Comparison of ENCODE assay signal across 13 cellular contexts in the genomic region with DNA sequence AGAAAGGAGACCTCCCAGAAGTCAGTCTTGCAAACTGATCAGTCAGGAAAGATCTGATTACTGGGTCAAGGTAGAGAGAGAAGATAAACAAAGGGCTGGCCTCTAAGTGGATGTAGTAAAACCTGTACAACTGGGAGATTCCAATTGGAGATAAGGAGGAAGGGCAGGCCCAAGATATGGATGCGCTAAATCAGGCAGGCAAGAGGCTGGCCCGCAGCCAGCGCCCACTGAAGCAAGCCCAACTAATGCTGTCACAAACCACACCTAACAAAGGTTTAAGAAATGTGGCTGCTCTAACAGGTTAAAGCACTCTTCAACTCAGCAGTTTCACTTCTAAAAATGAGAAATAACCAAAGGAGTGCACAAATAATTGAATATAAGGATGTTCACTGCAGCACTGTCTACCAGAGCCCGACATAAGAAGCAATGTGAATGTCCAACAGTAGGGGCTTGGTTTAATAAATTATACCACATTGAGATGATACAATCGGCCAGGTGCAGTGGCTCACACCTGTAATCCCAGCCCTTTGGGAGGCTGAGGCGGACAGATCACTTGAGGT. TPM values are rescaled to one million over a fixed set of nuclear protein-coding genes. Genes with fewer than 3 reads are reported as not detected.
DNase-seq lines count a peak whose midpoint lies in the region; ATAC-seq and TF ChIP-seq lines count a peak whose summit lies in the region.
"Had no signal": no experiment of that assay in that cellular context is flagged by ENCODE, and none has a peak within 500 bp of the region (broad histone marks: within the 10 kb centered on the region; RNA-seq: fewer than 3 reads in every experiment).

No MANE protein-coding gene starts in this region.

- no peak for TF ChIP-seq EP300 in SK-N-SH (IDR thresholded peaks at IDR 0.05; ENCODE audit: borderline replicate concordance in 1 of 2, low read depth in 1 of 2, low read length in 1 of 2)
- no peak for TF ChIP-seq EP300 in transverse colon (IDR thresholded peaks at IDR 0.05; ENCODE audit: low read depth)

- no peak for TF ChIP-seq POLR2A in esophagus squamous epithelium (IDR thresholded peaks at IDR 0.05)
- TF ChIP-seq POLR2A in transverse colon (IDR thresholded peaks at IDR 0.05), result peak; percentile 24

- H3K79me2 ChIP-seq in SK-N-SH (ENCODE audit: insufficient read depth), result peaks cover 68% of the 10 kb centered on the region

- 95% methylated on average over 6 of the region's 6 CpGs for WGBS in SK-N-SH (ENCODE audit: low lambda C conversion rate)
- 35 to 48% methylated on average over 6 of the region's 6 CpGs for WGBS in esophagus squamous epithelium, 2 donors
- WGBS in transverse colon (ENCODE audit: low coverage in 1 of 2), 2 donors, result 28 to 48% methylated on average over 2 to 6 of the region's 6 CpGs

- no peak overlapping the region for H2AFZ ChIP-seq in SK-N-SH (ENCODE audit: low read depth)

- peaks cover 9% of the 10 kb centered on the region for H3F3A ChIP-seq in SK-N-SH (replicated peaks; ENCODE audit: insufficient read depth)

- H3K4me1 ChIP-seq in SK-N-SH (ENCODE audit: control insufficient read depth in 1 of 2, insufficient read depth in 2 of 2, low read depth in 1 of 2, low read length in 1 of 2), result peaks cover 14 to 24% of the 10 kb centered on the region in 2 experiments; a peak in 2 of 4 replicates
- peaks cover 38 to 91% (median 66%) of the 10 kb centered on the region in 3 donors for H3K4me1 ChIP-seq in esophagus squamous epithelium
- H3K4me1 ChIP-seq in transverse colon, result peaks cover 34 to 90% (median 57%) of the 10 kb centered on the region in 4 donors

- DNase-seq in SK-N-SH, result peak; percentile 13
- peak; percentile 75 for DNase-seq in NCI-H510A treated with DMSO at 0.1 percent for 48 hours (lab: John Stamatoyannopoulos, UW)
- DNase-seq in esophagus squamous epithelium (lab: John Stamatoyannopoulos, UW), result no peak
- peak; percentile 82 for DNase-seq in transverse colon
- DNase-seq in brain microvascular endothelial cell, result no peak
- DNase-seq: activated naive CD8-positive, alpha-beta T cell treated with anti-CD3 and anti-CD28 coated beads for 36 hours; MG63; nucleus accumbens; uterus had no signal

- H3K27ac ChIP-seq in SK-N-SH (ENCODE audit: low read depth in 2 of 2, low read length in 1 of 2) (no peak overlapping the region), esophagus squamous epithelium (peak overlapping the region; percentile 72 to 98 (median 94)), transverse colon (peak overlapping the region; percentile 79 to 80 (median 80)), brain microvascular endothelial cell (no peak overlapping the region)
- H3K27ac ChIP-seq: uterus had no signal

- H4K20me1 ChIP-seq in SK-N-SH (ENCODE audit: insufficient read depth), result no peaks in the 10 kb centered on the region; the same call in 1 of the 2 replicates

- no peak for ATAC-seq in SK-N-SH treated with all-trans-retinoic acid at 6 μM for 48 hours
- no peak for ATAC-seq in GM21723 (IDR thresholded peaks at IDR 0.05; ENCODE audit: unreplicated experiment)
- no peak for ATAC-seq in HG02588 (IDR thresholded peaks at IDR 0.05; ENCODE audit: unreplicated experiment)
- ATAC-seq: activated CD4-positive, CD25-positive, alpha-beta regulatory T cell treated with anti-CD3 and anti-CD28 coated beads, Interleukin-2, amount 50 U/mL, for 24 hours had no signal

- intact Hi-C loops in esophagus squamous epithelium (cut with DNase I), result no loop called here
- intact Hi-C loops in transverse colon (cut with DNase I; ENCODE audit: low total_unique reads), result no loop called here

- CTCF ChIA-PET in SK-N-SH (lab: Yijun Ruan, JAX), result interaction anchor here (0.6 to 13.1 kb wide), 3 partner anchors 21 to 371 kb away, joined by 3 to 91 read pairs (median 6); no protein-coding TSS in a partner anchor

- no peaks in the 10 kb centered on the region for H3K9me3 ChIP-seq in SK-N-SH
- no peaks in the 10 kb centered on the region for H3K9me3 ChIP-seq in esophagus squamous epithelium
- no peaks in the 10 kb centered on the region for H3K9me3 ChIP-seq in transverse colon
- H3K9me3 ChIP-seq: MG63, uterus had no signal

- TF ChIP-seq CTCF in SK-N-SH (IDR thresholded peaks at IDR 0.05) (no peak), esophagus squamous epithelium (IDR thresholded peaks at IDR 0.05) (no peak), transverse colon (IDR thresholded peaks at IDR 0.05) (peak in 1 of 5 experiments; percentile 11), brain microvascular endothelial cell (IDR thresholded peaks at IDR 0.05; ENCODE audit: low read depth, low read length, missing control alignments) (no peak)

- in situ Hi-C loops in transverse colon (cut with MboI; ENCODE audit: low pct_ligation_motif_present in 1 of 4, low pct_unique_long_range_greater_than_20kb in 1 of 4, low sequenced_read_pairs in 3 of 4) (loop anchor here in 1 of 4 donors (10.0 kb wide), 1 partner anchor 71 kb away; no protein-coding TSS in a partner anchor), brain microvascular endothelial cell (cut with HindIII; ENCODE audit: low pct_ligation_motif_present, low sequenced_read_pairs) (no loop called here)

- no peak overlapping the region for H3K4me2 ChIP-seq in SK-N-SH

- H3K36me3 ChIP-seq in SK-N-SH (replicated peaks in 1 of 2; ENCODE audit: control insufficient read depth in 1 of 2, insufficient read depth in 2 of 2, low read length in 1 of 2) (no peaks in the 10 kb centered on the region), esophagus squamous epithelium (peaks cover 0 to 32% (median 0%) of the 10 kb centered on the region in 3 donors), transverse colon (no peaks in the 10 kb centered on the region), brain microvascular endothelial cell (replicated peaks) (no peaks in the 10 kb centered on the region)
- H3K36me3 ChIP-seq: MG63, uterus had no signal

- no peak overlapping the region for H3K9ac ChIP-seq in SK-N-SH

- H3K9me2 ChIP-seq in SK-N-SH, result no peaks in the 10 kb centered on the region

- H3K4me3 ChIP-seq in SK-N-SH (ENCODE audit: low read depth in 2 of 2, low read length in 1 of 2) (no peak overlapping the region), esophagus squamous epithelium (peak overlapping the region in 1 of 4 donors; percentile 12), transverse colon (no peak overlapping the region), brain microvascular endothelial cell (ENCODE audit: low read depth, low read length) (no peak overlapping the region)
- H3K4me3 ChIP-seq: MG63, uterus had no signal

- POLR2A ChIA-PET in SK-N-SH (lab: Yijun Ruan, JAX), result no interaction called here

- H3K27me3 ChIP-seq in SK-N-SH (ENCODE audit: insufficient read depth) (no peaks in the 10 kb centered on the region), esophagus squamous epithelium (no peaks in the 10 kb centered on the region), transverse colon (no peaks in the 10 kb centered on the region), brain microvascular endothelial cell (replicated peaks) (no peaks in the 10 kb centered on the region)
- H3K27me3 ChIP-seq: MG63, uterus had no signal

- no peak for TF ChIP-seq RAD21 in SK-N-SH (IDR thresholded peaks at IDR 0.05; ENCODE audit: low read length)

TF ChIP-seq in SK-N-SH, 30 proteins besides CTCF, POLR2A, EP300 and RAD21 (continues in another document):
- TF ChIP-seq MAX (IDR thresholded peaks at IDR 0.05; ENCODE audit: low read depth) (no peak), GATA2 (CRISPR knock-in tag; IDR thresholded peaks at IDR 0.05) (no peak), RCOR1 (IDR thresholded peaks at IDR 0.05; ENCODE audit: low read length) (no peak), TAF1 (IDR thresholded peaks at IDR 0.05; ENCODE audit: borderline replicate concordance, low read depth, low read length) (no peak), FOXM1 (IDR thresholded peaks at IDR 0.05; ENCODE audit: low read depth) (no peak), SIN3A (IDR thresholded peaks at IDR 0.05; ENCODE audit: borderline replicate concordance, low read depth, low read length) (no peak)

TF ChIP-seq in SK-N-SH treated with all-trans-retinoic acid at 6 μM for 48 hours, 23 proteins besides CTCF, POLR2A, EP300 and RAD21:
- TF ChIP-seq ZNF565 (CRISPR knock-in tag; conservative IDR thresholded peaks at IDR 0.05; ENCODE audit: low read depth) (no peak), ESRRG (CRISPR knock-in tag; IDR thresholded peaks at IDR 0.05) (no peak), PPARA (CRISPR knock-in tag; IDR thresholded peaks at IDR 0.05; ENCODE audit: borderline replicate concordance) (no peak), GLIS3 (CRISPR knock-in tag; IDR thresholded peaks at IDR 0.05) (no peak)
TF ChIP-seq in SK-N-SH treated with all-trans-retinoic acid at 6 μM for 48 hours: peak in this region for 0.

RNA-seq across cellular contexts. Expression of gene GLTP, which starts 4.7 kb away (rescaled TPM):
- polyA plus RNA-seq in SK-N-SH (2012; rRNA removed), result 16.9 and 23.0 TPM in 2 replicates
- polyA plus RNA-seq in SK-N-SH (2012; cell fraction: cytosol; rRNA removed), result 20.3 and 20.5 TPM in 2 replicates
- 6.1 and 10.8 TPM in 2 replicates for polyA plus RNA-seq in SK-N-SH (2012; cell fraction: nucleus; rRNA removed)
- total RNA-seq in esophagus squamous epithelium (100 to 1,000 TPM; 315 to 901 (median 457) TPM), transverse colon (100 to 1,000 TPM in 3 of 4 donors, 10 to 100 TPM in 1; 35.6 to 287 (median 167) TPM)

RNA-seq across cellular contexts. Expression of gene TCHP, which starts 24.4 kb away (rescaled TPM):
- polyA plus RNA-seq in SK-N-SH (2012; rRNA removed), result 19.0 and 37.3 TPM in 2 replicates
- 27.3 and 33.6 TPM in 2 replicates for polyA plus RNA-seq in SK-N-SH (2012; cell fraction: cytosol; rRNA removed)
- polyA plus RNA-seq in SK-N-SH (2012; cell fraction: nucleus; rRNA removed), result 58.3 and 84.4 TPM in 2 replicates
- total RNA-seq in esophagus squamous epithelium, result 10 to 100 TPM; 15.7 to 31.7 (median 20.0) TPM
- 10 to 100 TPM; 27.5 to 54.7 (median 30.7) TPM for total RNA-seq in transverse colon

RNA-seq across cellular contexts. Expression of gene TRPV4, which starts 42.5 kb away (rescaled TPM):
- polyA plus RNA-seq in SK-N-SH (2012; rRNA removed), result 5.2 and 5.4 TPM in 2 replicates
- polyA plus RNA-seq in SK-N-SH (2012; cell fraction: cytosol; rRNA removed), result 2.1 and 3.2 TPM in 2 replicates
- polyA plus RNA-seq in SK-N-SH (2012; cell fraction: nucleus; rRNA removed), result 7.3 and 8.9 TPM in 2 replicates
- total RNA-seq in esophagus squamous epithelium (1 to 10 TPM; 2.8 to 7.5 (median 4.8) TPM), transverse colon (under 1 TPM in 1 of 4 donors, not detected in 3; 0.27 TPM)
- total RNA-seq: activated naive CD8-positive, alpha-beta T cell treated with anti-CD3 and anti-CD28 coated beads for 36 hours had no signal

Comparison
In these comparisons a context has a peak if more than half of its experiments do, and no peak if none do; other contexts are left out.
1. DNase-seq: peak in SK-N-SH (single experiment), NCI-H510A treated with DMSO at 0.1 percent for 48 hours (single experiment) and transverse colon (single experiment); none in esophagus squamous epithelium (single experiment) and brain microvascular endothelial cell (single experiment).
2. H3K27ac ChIP-seq: peak in esophagus squamous epithelium (4 of 4) and transverse colon (4 of 4); none in SK-N-SH (0 of 2) and brain microvascular endothelial cell (single experiment).